ENCODE assay signal across 2 cellular contexts in genomic region chr5:94326579-94326978, GRCh38.
TF ChIP-seq lines count a peak whose summit lies in the region.

No MANE protein-coding gene starts in this region.

TF ChIP-seq in HepG2, 621 proteins besides CTCF, POLR2A, EP300 and RAD21 (continued from another document):
- TF ChIP-seq MAFK (conservative IDR thresholded peaks at IDR 0.05 in 1 of 2, IDR thresholded peaks at IDR 0.05 in 1 of 2; ENCODE audit: low read length in 2 of 2) (no peak), STAG1 (CRISPR knock-in tag; IDR thresholded peaks at IDR 0.05) (peak; percentile 27)

TF ChIP-seq in K562, 482 proteins besides CTCF, POLR2A, EP300 and RAD21 (continued from another document):
- TF ChIP-seq, protein P1, sequence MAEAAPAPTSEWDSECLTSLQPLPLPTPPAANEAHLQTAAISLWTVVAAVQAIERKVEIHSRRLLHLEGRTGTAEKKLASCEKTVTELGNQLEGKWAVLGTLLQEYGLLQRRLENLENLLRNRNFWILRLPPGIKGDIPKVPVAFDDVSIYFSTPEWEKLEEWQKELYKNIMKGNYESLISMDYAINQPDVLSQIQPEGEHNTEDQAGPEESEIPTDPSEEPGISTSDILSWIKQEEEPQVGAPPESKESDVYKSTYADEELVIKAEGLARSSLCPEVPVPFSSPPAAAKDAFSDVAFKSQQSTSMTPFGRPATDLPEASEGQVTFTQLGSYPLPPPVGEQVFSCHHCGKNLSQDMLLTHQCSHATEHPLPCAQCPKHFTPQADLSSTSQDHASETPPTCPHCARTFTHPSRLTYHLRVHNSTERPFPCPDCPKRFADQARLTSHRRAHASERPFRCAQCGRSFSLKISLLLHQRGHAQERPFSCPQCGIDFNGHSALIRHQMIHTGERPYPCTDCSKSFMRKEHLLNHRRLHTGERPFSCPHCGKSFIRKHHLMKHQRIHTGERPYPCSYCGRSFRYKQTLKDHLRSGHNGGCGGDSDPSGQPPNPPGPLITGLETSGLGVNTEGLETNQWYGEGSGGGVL (CRISPR knock-in tag; IDR thresholded peaks at IDR 0.05): no peak
- TF ChIP-seq FOXM1 (IDR thresholded peaks at IDR 0.05; ENCODE audit: low read depth) (no peak), FOXM1 (CRISPR knock-in tag; IDR thresholded peaks at IDR 0.05; ENCODE audit: low read depth) (no peak), ZBTB12 (CRISPR knock-in tag; IDR thresholded peaks at IDR 0.05) (no peak), AFF1 (IDR thresholded peaks at IDR 0.05; ENCODE audit: low read depth in 1 of 2, partially characterized antibody in 2 of 2) (no peak), NR3C1 (CRISPR knock-in tag; IDR thresholded peaks at IDR 0.05) (no peak)
- TF ChIP-seq, protein P2, sequence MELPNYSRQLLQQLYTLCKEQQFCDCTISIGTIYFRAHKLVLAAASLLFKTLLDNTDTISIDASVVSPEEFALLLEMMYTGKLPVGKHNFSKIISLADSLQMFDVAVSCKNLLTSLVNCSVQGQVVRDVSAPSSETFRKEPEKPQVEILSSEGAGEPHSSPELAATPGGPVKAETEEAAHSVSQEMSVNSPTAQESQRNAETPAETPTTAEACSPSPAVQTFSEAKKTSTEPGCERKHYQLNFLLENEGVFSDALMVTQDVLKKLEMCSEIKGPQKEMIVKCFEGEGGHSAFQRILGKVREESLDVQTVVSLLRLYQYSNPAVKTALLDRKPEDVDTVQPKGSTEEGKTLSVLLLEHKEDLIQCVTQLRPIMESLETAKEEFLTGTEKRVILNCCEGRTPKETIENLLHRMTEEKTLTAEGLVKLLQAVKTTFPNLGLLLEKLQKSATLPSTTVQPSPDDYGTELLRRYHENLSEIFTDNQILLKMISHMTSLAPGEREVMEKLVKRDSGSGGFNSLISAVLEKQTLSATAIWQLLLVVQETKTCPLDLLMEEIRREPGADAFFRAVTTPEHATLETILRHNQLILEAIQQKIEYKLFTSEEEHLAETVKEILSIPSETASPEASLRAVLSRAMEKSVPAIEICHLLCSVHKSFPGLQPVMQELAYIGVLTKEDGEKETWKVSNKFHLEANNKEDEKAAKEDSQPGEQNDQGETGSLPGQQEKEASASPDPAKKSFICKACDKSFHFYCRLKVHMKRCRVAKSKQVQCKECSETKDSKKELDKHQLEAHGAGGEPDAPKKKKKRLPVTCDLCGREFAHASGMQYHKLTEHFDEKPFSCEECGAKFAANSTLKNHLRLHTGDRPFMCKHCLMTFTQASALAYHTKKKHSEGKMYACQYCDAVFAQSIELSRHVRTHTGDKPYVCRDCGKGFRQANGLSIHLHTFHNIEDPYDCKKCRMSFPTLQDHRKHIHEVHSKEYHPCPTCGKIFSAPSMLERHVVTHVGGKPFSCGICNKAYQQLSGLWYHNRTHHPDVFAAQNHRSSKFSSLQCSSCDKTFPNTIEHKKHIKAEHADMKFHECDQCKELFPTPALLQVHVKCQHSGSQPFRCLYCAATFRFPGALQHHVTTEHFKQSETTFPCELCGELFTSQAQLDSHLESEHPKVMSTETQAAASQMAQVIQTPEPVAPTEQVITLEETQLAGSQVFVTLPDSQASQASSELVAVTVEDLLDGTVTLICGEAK (IDR thresholded peaks at IDR 0.05): no peak
- TF ChIP-seq, protein P2 (CRISPR knock-in tag; IDR thresholded peaks at IDR 0.05): no peak
